14 cellular contexts compared by ENCODE assay signal in the genomic region with DNA sequence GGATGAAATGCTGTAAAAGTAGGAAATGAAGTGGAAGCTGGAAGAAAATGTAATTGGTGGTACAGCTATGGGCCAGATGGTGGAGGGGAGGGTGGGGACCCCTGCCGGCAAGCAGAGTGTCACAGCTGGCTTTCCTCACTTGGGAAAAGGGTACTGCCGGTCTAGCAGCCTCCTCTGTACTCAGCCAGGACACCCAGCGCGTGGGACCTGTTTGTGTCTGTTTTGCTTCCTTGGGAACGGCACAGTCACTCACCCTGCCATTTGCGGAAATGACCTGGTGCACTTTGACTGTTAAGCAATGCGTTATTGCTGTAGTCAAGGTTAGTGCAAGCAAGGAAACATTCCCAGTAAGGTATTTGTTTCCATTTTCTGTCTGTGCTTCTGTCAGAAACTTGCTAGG. TPM values are rescaled to one million over a fixed set of nuclear protein-coding genes. Genes with fewer than 3 reads are reported as not detected.
A peak's percentile ranks its signal among the peaks of the same experiment; 100 is the strongest.
DNase-seq lines count a peak whose midpoint lies in the region; TF ChIP-seq lines count a peak whose summit lies in the region.
"Had no signal": no experiment of that assay in that cellular context is flagged by ENCODE, and none has a peak within 500 bp of the region (broad histone marks: within the 10 kb centered on the region; RNA-seq: fewer than 3 reads in every experiment).

No MANE protein-coding gene starts in this region.

- H2BK15ac ChIP-seq in mesendoderm (replicated peaks; ENCODE audit: low read depth) = no peak overlapping the region

- no peaks in the 10 kb centered on the region for H3K79me1 ChIP-seq in mesendoderm (ENCODE audit: low read length)

- no peak for TF ChIP-seq POLR2A in uterus (IDR thresholded peaks at IDR 0.05)

- no peaks in the 10 kb centered on the region for H3K36me3 Mint-ChIP-seq in CD4-positive, alpha-beta memory T cell
- H3K36me3 Mint-ChIP-seq: activated CD4-positive, alpha-beta memory T cell treated with anti-CD3 and anti-CD28 coated beads for 36 hours had no signal

- POLR2A ChIA-PET in CD4-positive, alpha-beta memory T cell (lab: Charles Lee; ENCODE audit: partially characterized antibody) = no interaction called here

- no peaks in the 10 kb centered on the region for H3K27me3 ChIP-seq in mesendoderm (ENCODE audit: insufficient read depth, low read length, poor library complexity)
- H3K27me3 ChIP-seq in uterus = no peaks in the 10 kb centered on the region
- H3K27me3 ChIP-seq in CD4-positive, alpha-beta memory T cell (ENCODE audit: insufficient read depth, low read length) = no peaks in the 10 kb centered on the region

- no peak overlapping the region for H3K18ac ChIP-seq in mesendoderm (ENCODE audit: low read length)

- no peak overlapping the region for H2BK120ac ChIP-seq in mesendoderm (ENCODE audit: low read depth, low read length)

- H3K9ac ChIP-seq in mesendoderm (ENCODE audit: low read length) = no peak overlapping the region

- DNase-seq in NCI-H2227 (lab: John Stamatoyannopoulos, UW; ENCODE audit: unreplicated experiment) (peak; percentile 12), NCI-H2227 treated with DMSO at 0.1 percent for 48 hours (lab: John Stamatoyannopoulos, UW) (no peak), fibroblast of villous mesenchyme (ENCODE audit: low read depth) (peak; percentile 64), mesendoderm (peak; percentile 75), uterus (peak; percentile 55 to 65), SIG-M5 treated with dmso at 0.1 percent for 504 hours (lab: John Stamatoyannopoulos, UW; ENCODE audit: unreplicated experiment) (no peak)
- DNase-seq in activated T-cell treated with anti-CD3 and anti-CD28 coated beads, Interleukin-2, amount 50 U/mL, for 1 hour = no peak
- no peak for DNase-seq in CD4-positive, alpha-beta memory T cell
- DNase-seq: activated CD4-positive, alpha-beta memory T cell treated with anti-CD3 and anti-CD28 coated beads for 36 hours; NCI-H146; stimulated activated CD4-positive, alpha-beta T cell treated with anti-CD3 and anti-CD28 coated beads, Interleukin-1b, Interleukin-23, amount 100 ng/mL, for 48 hours had no signal

- no CpG with 5 or more reads among the region's 7 CpGs for WGBS in mesendoderm (ENCODE audit: extremely low coverage, insufficient coverage, low lambda C conversion rate)

- peaks cover 3 to 4% of the 10 kb centered on the region in 2 donors for H3K27me3 Mint-ChIP-seq in CD4-positive, alpha-beta memory T cell

- intact Hi-C loops in uterus (cut with DNase I; ENCODE audit: low total_unique reads) = no loop called here
- intact Hi-C loops in CD4-positive, alpha-beta memory T cell (cut with micrococcal nuclease) = no loop called here

- H3K4me1 ChIP-seq in mesendoderm (ENCODE audit: control insufficient read depth, low read depth, low read length) (no peaks in the 10 kb centered on the region), uterus (no peaks in the 10 kb centered on the region)
- no peaks in the 10 kb centered on the region for H3K4me1 ChIP-seq in CD4-positive, alpha-beta memory T cell (ENCODE audit: insufficient read depth, low read length)

- H3K27ac ChIP-seq in mesendoderm (ENCODE audit: low read depth, low read length) (no peak overlapping the region), uterus (peak overlapping the region; percentile 39 to 47)
- H3K27ac ChIP-seq in CD4-positive, alpha-beta memory T cell (ENCODE audit: low read depth, low read length) = no peak overlapping the region

- no peak overlapping the region for H3K4me2 ChIP-seq in mesendoderm (ENCODE audit: low read length)

- peaks cover 0 to 1% (median 0%) of the 10 kb centered on the region in 8 donors for H3K9me3 Mint-ChIP-seq in CD4-positive, alpha-beta memory T cell
- H3K9me3 Mint-ChIP-seq: activated CD4-positive, alpha-beta memory T cell treated with anti-CD3 and anti-CD28 coated beads for 36 hours had no signal

- TF ChIP-seq CTCF in fibroblast of villous mesenchyme (IDR thresholded peaks at IDR 0.05; ENCODE audit: insufficient read depth, low read depth, low read length) (no peak), uterus (IDR thresholded peaks at IDR 0.05) (peak in 1 of 4 experiments; percentile 7)

- H3K4me3 ChIP-seq in fibroblast of villous mesenchyme (ENCODE audit: low read depth, low read length) = no peak overlapping the region
- H3K4me3 ChIP-seq in mesendoderm (ENCODE audit: low read length) = no peak overlapping the region
- H3K4me3 ChIP-seq in uterus = no peak overlapping the region
- no peak overlapping the region for H3K4me3 ChIP-seq in CD4-positive, alpha-beta memory T cell (ENCODE audit: low read length in 2 of 2)

- no peak overlapping the region for H2AK5ac ChIP-seq in mesendoderm (ENCODE audit: low read length)

- no peak overlapping the region for H3K4ac ChIP-seq in mesendoderm (ENCODE audit: low read depth, low read length)

- H2BK5ac ChIP-seq in mesendoderm (ENCODE audit: low read length) = no peak overlapping the region

- no peaks in the 10 kb centered on the region for H3K4me1 Mint-ChIP-seq in CD4-positive, alpha-beta memory T cell

- H3K79me2 ChIP-seq in mesendoderm (ENCODE audit: control insufficient read depth, insufficient read depth, low read length) = no peaks in the 10 kb centered on the region

- H3K27ac Mint-ChIP-seq in CD4-positive, alpha-beta memory T cell = no peak overlapping the region
- H3K27ac Mint-ChIP-seq: activated CD4-positive, alpha-beta memory T cell treated with anti-CD3 and anti-CD28 coated beads for 36 hours had no signal

- no peak overlapping the region for H3K23ac ChIP-seq in mesendoderm (ENCODE audit: low read length)

- H3K9me3 ChIP-seq in uterus = no peaks in the 10 kb centered on the region
- no peaks in the 10 kb centered on the region for H3K9me3 ChIP-seq in CD4-positive, alpha-beta memory T cell (ENCODE audit: control insufficient read depth in 1 of 2, low read length in 2 of 2)

- H3K56ac ChIP-seq in mesendoderm (ENCODE audit: low read length) = no peak overlapping the region

- H3K4me3 Mint-ChIP-seq in CD4-positive, alpha-beta memory T cell = no peak overlapping the region
- H3K4me3 Mint-ChIP-seq: activated CD4-positive, alpha-beta memory T cell treated with anti-CD3 and anti-CD28 coated beads for 36 hours had no signal

- no peak overlapping the region for H4K5ac ChIP-seq in mesendoderm (ENCODE audit: low read length)

- no peaks in the 10 kb centered on the region for H3K36me3 ChIP-seq in mesendoderm (ENCODE audit: control insufficient read depth, insufficient read depth, low read length)
- no peaks in the 10 kb centered on the region for H3K36me3 ChIP-seq in uterus
- no peaks in the 10 kb centered on the region for H3K36me3 ChIP-seq in CD4-positive, alpha-beta memory T cell (ENCODE audit: insufficient read depth, low read length)

- CTCF ChIA-PET in CD4-positive, alpha-beta memory T cell (lab: Charles Lee; ENCODE audit: partially characterized antibody) = no interaction called here

- no peak overlapping the region for H4K8ac ChIP-seq in mesendoderm (ENCODE audit: low read depth, low read length)

RNA-seq across cellular contexts. Expression of a gene that starts 10.1 kb away (rescaled TPM):
- not detected in 2 replicates for total RNA-seq in fibroblast of villous mesenchyme
- not detected for polyA plus RNA-seq in mesendoderm (2013, experiment 1 of 2)
- not detected for polyA plus RNA-seq in mesendoderm (2013, experiment 2 of 2)
- under 1 TPM in 1 of 4 donors, not detected in 3; 0.69 TPM for total RNA-seq in uterus
- not detected for total RNA-seq in CD4-positive, alpha-beta memory T cell
- not detected for polyA plus RNA-seq in CD4-positive, alpha-beta memory T cell
- total RNA-seq: activated CD4-positive, alpha-beta memory T cell treated with anti-CD3 and anti-CD28 coated beads for 36 hours; mononuclear cell; SK-MEL-5; temporal lobe had no signal

Comparison
In these comparisons a context has a peak if more than half of its experiments do, and no peak if none do; other contexts are left out.
1. DNase-seq: peak in NCI-H2227 (single experiment), fibroblast of villous mesenchyme (single experiment), mesendoderm (single experiment) and uterus (2 of 2); none in NCI-H2227 treated with DMSO at 0.1 percent for 48 hours (single experiment), activated T-cell treated with anti-CD3 and anti-CD28 coated beads, Interleukin-2, amount 50 U/mL, for 1 hour (single experiment), SIG-M5 treated with dmso at 0.1 percent for 504 hours (single experiment) and CD4-positive, alpha-beta memory T cell (0 of 5).
2. H3K27ac ChIP-seq: peak in uterus (2 of 2); none in mesendoderm (single experiment) and CD4-positive, alpha-beta memory T cell (single experiment).